34 cellular contexts compared by ENCODE assay signal in genomic region chr3:106413683-106414082, GRCh38.
"Had no signal": no experiment of that assay in that cellular context is flagged by ENCODE, and none has a peak within 500 bp of the region (broad histone marks: within the 10 kb centered on the region; RNA-seq: fewer than 3 reads in every experiment).

No MANE protein-coding gene starts in this region.

- DNase-seq: Karpas-422, Kasumi-1, MG63, MM.1S, MV-4-11, NCI-H1048, NCI-H1092, NCI-H1092 treated with DMSO at 0.1 percent for 48 hours, NCI-H1105, NCI-H1105 treated with DMSO at 0.1 percent for 48 hours, NCI-H1417, NCI-H1417 treated with DMSO at 0.1 percent for 48 hours, NCI-H1436, NCI-H1436 treated with DMSO at 0.1 percent for 48 hours, NCI-H146, NCI-H1694, NCI-H1694 treated with DMSO at 0.1 percent for 48 hours, NCI-H187, NCI-H187 treated with DMSO at 0.1 percent for 48 hours, NCI-H1930, NCI-H2029, NCI-H2029 treated with DMSO at 0.1 percent for 48 hours, NCI-H2081, NCI-H2081 treated with DMSO at 0.1 percent for 48 hours, NCI-H2107, NCI-H2171, NCI-H2171 treated with DMSO at 0.1 percent for 48 hours, NCI-H2227 treated with DMSO at 0.1 percent for 48 hours, NCI-H226, NCI-H345, NCI-H446, NCI-H446 treated with DMSO at 0.1 percent for 48 hours, NCI-H510A had no signal

- H3K4me3 ChIP-seq: MG63 had no signal

- H3K27me3 ChIP-seq: MG63 had no signal

- H3K27ac ChIP-seq: KMS-11 had no signal

- H3K36me3 ChIP-seq: MG63 had no signal

- H3K9me3 ChIP-seq: MG63 had no signal

- H3K9ac ChIP-seq: KMS-11 had no signal
